ENCODE assay signal across 8 cellular contexts in the genomic region with DNA sequence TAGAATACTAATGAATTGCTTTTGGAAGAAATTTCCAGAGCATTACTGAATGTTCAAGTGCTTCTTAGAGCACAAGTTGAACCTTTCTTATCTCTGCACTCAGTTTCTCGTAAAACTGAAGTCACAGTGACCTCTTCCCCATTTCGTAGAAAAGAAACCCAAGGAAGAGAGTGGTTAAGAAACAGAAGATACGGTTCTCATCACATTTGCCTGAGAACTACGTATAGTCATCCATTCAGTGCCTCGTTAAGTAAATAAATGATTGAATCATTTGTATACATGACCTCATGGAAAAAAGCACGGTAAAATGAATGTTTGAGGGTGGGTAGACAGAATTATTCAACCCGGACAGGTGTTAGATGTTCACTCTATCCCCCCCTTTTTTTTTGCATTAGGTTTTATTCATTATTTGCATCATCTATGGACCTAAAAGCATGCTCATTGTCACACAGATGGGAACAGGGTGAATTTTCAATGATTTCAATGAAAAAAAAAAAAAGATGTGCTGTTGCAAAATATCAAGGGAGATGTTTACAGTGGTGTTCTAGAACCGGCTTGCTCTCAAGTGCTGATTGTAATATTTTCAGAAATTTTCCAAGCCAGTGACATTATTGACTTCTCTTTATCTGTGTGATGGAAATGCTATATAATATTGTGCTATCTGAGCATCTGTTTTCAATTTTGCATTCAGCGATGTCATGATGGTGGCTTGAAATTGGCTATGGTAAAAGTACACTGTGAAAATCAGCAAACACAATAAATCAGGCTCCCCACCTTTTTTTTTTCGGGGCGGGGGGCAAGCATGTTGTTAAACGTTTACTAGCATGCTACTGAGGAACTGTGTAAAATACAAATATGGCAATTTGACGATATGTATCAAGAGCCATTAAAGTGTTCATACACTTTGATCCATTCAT.
DNase-seq lines count a peak whose midpoint lies in the region; ATAC-seq and TF ChIP-seq lines count a peak whose summit lies in the region.

No MANE protein-coding gene starts in this region.

- no peak overlapping the region for H3K4me3 ChIP-seq in fibroblast of mammary gland (ENCODE audit: control insufficient read depth, low read depth, low read length)

- DNase-seq in AML-193 (lab: John Stamatoyannopoulos, UW) = peak; percentile 46 to 61
- DNase-seq in SHP77 (lab: John Stamatoyannopoulos, UW) = peak; percentile 36 to 43
- peak; percentile 52 for DNase-seq in fibroblast of mammary gland (ENCODE audit: low read depth)
- no peak for DNase-seq in HuH-7.5 (ENCODE audit: low spot score)
- no peak for DNase-seq in 8988T
- no peak for DNase-seq in epidermal melanocyte (ENCODE audit: insufficient read length, low spot score)

- ATAC-seq in GM21423 (IDR thresholded peaks at IDR 0.05; ENCODE audit: unreplicated experiment) (peak; percentile 23), HG02798 (IDR thresholded peaks at IDR 0.05; ENCODE audit: poor library complexity, unreplicated experiment) (no peak)

- TF ChIP-seq CTCF in fibroblast of mammary gland (conservative IDR thresholded peaks at IDR 0.05; ENCODE audit: control insufficient read depth, insufficient read depth, low read depth, low read length) = no peak

Comparison
In these comparisons a context has a peak if more than half of its experiments do, and no peak if none do; other contexts are left out.
1. DNase-seq: peak in AML-193 (2 of 2), SHP77 (2 of 2) and fibroblast of mammary gland (single experiment); none in HuH-7.5 (single experiment), 8988T (single experiment) and epidermal melanocyte (single experiment).